2 cellular contexts compared by ENCODE assay signal in the genomic region with DNA sequence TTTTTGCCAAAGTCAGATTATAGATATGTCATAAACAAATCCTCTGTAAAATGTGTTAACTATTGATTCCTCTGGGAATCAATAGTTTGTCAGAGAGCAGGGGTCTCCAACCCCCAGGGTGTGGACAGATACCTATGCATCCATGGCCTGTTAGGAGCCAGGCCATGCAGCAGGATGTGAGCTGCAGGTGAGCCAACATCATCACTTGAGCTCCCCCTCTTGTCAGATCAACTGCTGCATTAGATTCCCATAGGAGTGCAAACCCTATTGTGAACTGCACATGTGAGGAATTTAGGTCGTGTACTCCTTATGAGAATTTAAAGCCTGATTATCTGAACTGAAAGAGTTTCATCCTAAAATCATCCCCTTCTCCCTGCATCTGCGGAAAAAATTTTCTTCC.
TF ChIP-seq lines count a peak whose summit lies in the region.

No MANE protein-coding gene starts in this region.

TF ChIP-seq in HCT116, 20 proteins besides CTCF, POLR2A, EP300 and RAD21 (continued from another document):
- no peak for TF ChIP-seq ZBTB33 (IDR thresholded peaks at IDR 0.05; ENCODE audit: extremely low read depth, insufficient replicate concordance, low read length)
- no peak for TF ChIP-seq EZH2 (IDR thresholded peaks at IDR 0.05)
- no peak for TF ChIP-seq TCF7L2 (IDR thresholded peaks at IDR 0.05; ENCODE audit: borderline replicate concordance, extremely low read depth, insufficient read depth, insufficient read length)
- TF ChIP-seq FOSL1 (IDR thresholded peaks at IDR 0.05; ENCODE audit: low read depth), result no peak
- no peak for TF ChIP-seq EGR1 (IDR thresholded peaks at IDR 0.05; ENCODE audit: low read depth)
- TF ChIP-seq EZH2phosphoT487 (IDR thresholded peaks at IDR 0.05; ENCODE audit: borderline replicate concordance), result no peak
- TF ChIP-seq CEBPB (IDR thresholded peaks at IDR 0.05; ENCODE audit: low read depth), result no peak

TF ChIP-seq in WTC11, 78 proteins besides CTCF, POLR2A, EP300 and RAD21 (continued from another document):
- TF ChIP-seq FOXP4 (CRISPR knock-in tag; IDR thresholded peaks at IDR 0.05) (no peak), ZNF423 (CRISPR knock-in tag; IDR thresholded peaks at IDR 0.05) (no peak), ZNF671 (CRISPR knock-in tag; IDR thresholded peaks at IDR 0.05) (no peak), ZNF219 (CRISPR knock-in tag; IDR thresholded peaks at IDR 0.05; ENCODE audit: borderline replicate concordance) (no peak), CREB1 (CRISPR knock-in tag; IDR thresholded peaks at IDR 0.05) (no peak), PRDM15 (CRISPR knock-in tag; IDR thresholded peaks at IDR 0.05) (no peak), PRRX2 (CRISPR knock-in tag; IDR thresholded peaks at IDR 0.05) (no peak), ZBTB21 (CRISPR knock-in tag; IDR thresholded peaks at IDR 0.05; ENCODE audit: borderline replicate concordance) (no peak), E2F4 (CRISPR knock-in tag; IDR thresholded peaks at IDR 0.05; ENCODE audit: borderline replicate concordance, low read depth) (no peak)
- TF ChIP-seq, protein P1, sequence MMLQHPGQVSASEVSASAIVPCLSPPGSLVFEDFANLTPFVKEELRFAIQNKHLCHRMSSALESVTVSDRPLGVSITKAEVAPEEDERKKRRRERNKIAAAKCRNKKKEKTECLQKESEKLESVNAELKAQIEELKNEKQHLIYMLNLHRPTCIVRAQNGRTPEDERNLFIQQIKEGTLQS (CRISPR knock-in tag; conservative IDR thresholded peaks at IDR 0.05), result no peak
